9 cellular contexts compared by ENCODE assay signal in the genomic region with DNA sequence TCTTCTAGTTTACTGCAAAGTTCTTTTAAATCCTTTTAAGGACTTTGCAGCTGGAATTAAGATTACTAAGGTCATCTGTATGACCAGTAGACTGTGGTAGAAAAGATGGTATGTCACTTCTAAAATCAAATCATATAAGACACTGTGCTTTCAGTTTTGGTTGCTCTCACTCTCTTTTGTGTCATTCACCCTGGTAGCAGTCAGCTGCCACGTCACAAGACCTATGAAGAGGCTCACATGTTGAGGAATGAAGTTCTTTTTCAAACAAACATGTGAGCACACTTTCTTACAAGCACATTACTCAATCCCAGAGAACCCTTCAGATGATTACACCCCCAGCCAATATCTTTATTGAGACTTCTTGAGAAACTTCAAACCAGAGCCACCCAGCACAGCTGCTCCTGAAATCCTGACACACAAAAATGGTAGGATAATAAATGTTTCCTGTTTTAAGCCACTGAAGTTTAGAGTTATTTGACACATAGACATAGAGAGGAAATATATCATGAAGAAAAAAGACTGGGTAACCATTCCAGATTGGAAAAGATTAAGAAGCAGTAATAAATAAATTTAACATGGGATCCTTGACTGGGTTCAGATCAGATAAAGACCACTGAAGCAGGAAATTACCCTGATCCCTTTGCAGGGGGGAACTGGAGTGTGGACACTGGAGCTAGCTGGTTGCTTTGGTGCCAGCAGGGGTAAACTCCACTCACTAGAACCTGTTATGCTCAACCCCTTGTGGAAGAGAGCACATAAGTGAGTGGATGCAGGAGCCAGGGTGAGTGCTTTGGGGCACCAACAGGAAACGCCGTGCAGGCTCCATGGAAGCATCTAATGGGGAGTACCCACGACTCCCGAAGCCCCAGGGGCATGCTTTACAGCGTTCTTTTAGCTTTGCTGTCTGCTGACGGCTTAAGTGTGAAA.
DNase-seq lines count a peak whose midpoint lies in the region; ATAC-seq and TF ChIP-seq lines count a peak whose summit lies in the region.
"Had no signal": no experiment of that assay in that cellular context is flagged by ENCODE, and none has a peak within 500 bp of the region (broad histone marks: within the 10 kb centered on the region; RNA-seq: fewer than 3 reads in every experiment).

No MANE protein-coding gene starts in this region.

- no peaks in the 10 kb centered on the region for H3K27me3 ChIP-seq in naive thymus-derived CD4-positive, alpha-beta T cell (ENCODE audit: control insufficient read depth in 2 of 2, insufficient read depth in 2 of 2, low read length in 2 of 2)

- H3K27ac Mint-ChIP-seq in naive thymus-derived CD4-positive, alpha-beta T cell, result no peak overlapping the region
- no peak overlapping the region for H3K27ac Mint-ChIP-seq in mesothelial cell of epicardium

- TF ChIP-seq CTCF in mesothelial cell of epicardium (IDR thresholded peaks at IDR 0.05; ENCODE audit: unreplicated experiment), result no peak

- H3K4me3 ChIP-seq in naive thymus-derived CD4-positive, alpha-beta T cell (ENCODE audit: low read length), result no peak overlapping the region

- no peaks in the 10 kb centered on the region for H3K36me3 ChIP-seq in naive thymus-derived CD4-positive, alpha-beta T cell (ENCODE audit: control insufficient read depth in 2 of 3, insufficient read depth in 3 of 3, low read length in 3 of 3)

- no peak overlapping the region for H3K4me3 Mint-ChIP-seq in naive thymus-derived CD4-positive, alpha-beta T cell
- no peak overlapping the region for H3K4me3 Mint-ChIP-seq in mesothelial cell of epicardium

- CTCF ChIA-PET in naive thymus-derived CD4-positive, alpha-beta T cell (lab: Charles Lee), result interaction anchor here (0.7 kb wide), 1 partner anchor 383 kb away, joined by 3 read pairs; no protein-coding TSS in a partner anchor

- H3K36me3 Mint-ChIP-seq in naive thymus-derived CD4-positive, alpha-beta T cell, result peaks cover 0 to 2% (median 0%) of the 10 kb centered on the region in 5 donors
- H3K36me3 Mint-ChIP-seq in mesothelial cell of epicardium, result no peaks in the 10 kb centered on the region

- intact Hi-C loops in naive thymus-derived CD4-positive, alpha-beta T cell (cut with micrococcal nuclease), result no loop called here

- POLR2A ChIA-PET in naive thymus-derived CD4-positive, alpha-beta T cell (lab: Charles Lee), result no interaction called here

- H3K9me3 ChIP-seq in naive thymus-derived CD4-positive, alpha-beta T cell (ENCODE audit: control insufficient read depth in 2 of 3, low read length in 3 of 3), result no peaks in the 10 kb centered on the region

- ATAC-seq in GM19023 (IDR thresholded peaks at IDR 0.05; ENCODE audit: unreplicated experiment) (peak; percentile 85), GM21619 (IDR thresholded peaks at IDR 0.05; ENCODE audit: unreplicated experiment) (peak; percentile 78), HG03432 (IDR thresholded peaks at IDR 0.05; ENCODE audit: unreplicated experiment) (peak; percentile 87)
- ATAC-seq in naive thymus-derived CD4-positive, alpha-beta T cell, result peak; percentile 26

- H3K27me3 Mint-ChIP-seq in naive thymus-derived CD4-positive, alpha-beta T cell, result peaks cover 0 to 10% (median 0%) of the 10 kb centered on the region in 5 donors
- H3K27me3 Mint-ChIP-seq in mesothelial cell of epicardium (ENCODE audit: low read depth), result no peaks in the 10 kb centered on the region

- H3K27ac ChIP-seq in naive thymus-derived CD4-positive, alpha-beta T cell (ENCODE audit: low read depth, low read length), result no peak overlapping the region
- H3K27ac ChIP-seq: HL-60 had no signal

- peak in 1 of 9 donors; percentile 8 for DNase-seq in naive thymus-derived CD4-positive, alpha-beta T cell
- DNase-seq in COR-L47 (lab: John Stamatoyannopoulos, UW) (no peak), nucleus accumbens (lab: John Stamatoyannopoulos, UW) (no peak), mesothelial cell of epicardium (ENCODE audit: low spot score in 2 of 2, unreplicated experiment in 2 of 2) (no peak)
- DNase-seq: NCI-H2081 had no signal

- H3K9me3 Mint-ChIP-seq in naive thymus-derived CD4-positive, alpha-beta T cell, result no peaks in the 10 kb centered on the region
- H3K9me3 Mint-ChIP-seq in mesothelial cell of epicardium, result peaks cover 12% of the 10 kb centered on the region

- H3K4me1 Mint-ChIP-seq in naive thymus-derived CD4-positive, alpha-beta T cell, result peaks cover 6 to 20% (median 11%) of the 10 kb centered on the region in 7 donors
- peaks cover 6% of the 10 kb centered on the region for H3K4me1 Mint-ChIP-seq in mesothelial cell of epicardium

- no peaks in the 10 kb centered on the region for H3K4me1 ChIP-seq in naive thymus-derived CD4-positive, alpha-beta T cell (ENCODE audit: control insufficient read depth in 2 of 2, insufficient read depth in 2 of 2, low read length in 2 of 2)

Comparison
In these comparisons a context has a peak if more than half of its experiments do, and no peak if none do; other contexts are left out.
1. ATAC-seq: peak in every context shown above with its lines; median percentile 87 in HG03432; 85 in GM19023; 78 in GM21619; 26 in naive thymus-derived CD4-positive, alpha-beta T cell.